In the genomic region with DNA sequence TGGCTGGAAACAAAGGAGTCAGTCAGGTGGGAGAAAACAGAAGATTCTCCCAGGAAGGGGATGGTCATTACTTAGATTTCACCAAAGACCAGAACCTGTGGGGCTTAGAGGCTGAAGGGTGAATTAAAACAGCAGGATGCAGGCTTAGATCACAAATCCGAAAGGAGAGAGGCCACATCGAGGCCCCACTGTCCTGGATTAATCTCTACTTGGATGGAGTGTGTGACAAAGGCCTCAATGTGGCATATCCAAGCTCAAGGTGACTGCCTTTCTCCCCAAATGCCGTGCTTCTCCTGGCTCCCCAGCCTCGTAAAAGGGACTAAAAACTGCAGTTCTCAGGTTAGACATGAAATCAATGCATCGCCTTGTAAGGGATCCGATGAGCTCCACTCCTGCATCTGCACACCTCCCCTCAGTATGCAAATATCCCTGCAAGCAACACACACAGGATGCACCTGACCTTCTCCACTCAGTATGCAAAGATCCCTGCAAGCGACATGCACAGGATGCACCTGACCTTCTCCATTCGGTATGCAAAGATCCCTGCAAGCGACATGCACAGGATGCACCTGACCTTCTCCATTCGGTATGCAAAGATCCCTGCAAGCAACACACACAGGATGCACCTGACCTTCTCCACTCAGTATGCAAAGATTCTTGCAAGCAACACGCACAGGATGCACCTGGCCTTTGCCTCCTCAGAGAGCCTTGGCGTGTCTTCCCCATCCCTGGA, we compare ENCODE assay signal across 1 cellular context.
TF ChIP-seq lines count a peak whose summit lies in the region.

No MANE protein-coding gene starts in this region.

TF ChIP-seq in H1, 55 proteins besides CTCF, POLR2A, EP300 and RAD21 (continued from another document):
- TF ChIP-seq SIRT6 (IDR thresholded peaks at IDR 0.05; ENCODE audit: low read length) (no peak), PHF8 (conservative IDR thresholded peaks at IDR 0.05; ENCODE audit: low read depth, low read length) (no peak), CHD2 (IDR thresholded peaks at IDR 0.05; ENCODE audit: low read length) (no peak), NANOG (IDR thresholded peaks at IDR 0.05; ENCODE audit: insufficient read depth, low read depth, low read length, poor library complexity, severe bottlenecking) (no peak), POLR2AphosphoS5 (IDR thresholded peaks at IDR 0.05; ENCODE audit: low read depth, low read length) (no peak), BCL11A (IDR thresholded peaks at IDR 0.05; ENCODE audit: low read depth in 2 of 2, low read length in 2 of 2) (no peak), EZH2 (IDR thresholded peaks at IDR 0.05; ENCODE audit: low read depth, low read length, severe bottlenecking) (no peak), SP1 (IDR thresholded peaks at IDR 0.05; ENCODE audit: low read depth, low read length) (no peak), POU5F1 (IDR thresholded peaks at IDR 0.05; ENCODE audit: low read depth, low read length) (no peak), BRCA1 (IDR thresholded peaks at IDR 0.05; ENCODE audit: low read depth, low read length) (no peak), YY1 (IDR thresholded peaks at IDR 0.05; ENCODE audit: low read depth, low read length) (no peak), ATF3 (IDR thresholded peaks at IDR 0.05; ENCODE audit: insufficient read depth, low read depth, low read length) (no peak), SUZ12 (IDR thresholded peaks at IDR 0.05; ENCODE audit: low read length) (no peak)
TF ChIP-seq in H1: peak in this region for 0.
